Comparison of ENCODE assay signal across 12 cellular contexts in the genomic region with DNA sequence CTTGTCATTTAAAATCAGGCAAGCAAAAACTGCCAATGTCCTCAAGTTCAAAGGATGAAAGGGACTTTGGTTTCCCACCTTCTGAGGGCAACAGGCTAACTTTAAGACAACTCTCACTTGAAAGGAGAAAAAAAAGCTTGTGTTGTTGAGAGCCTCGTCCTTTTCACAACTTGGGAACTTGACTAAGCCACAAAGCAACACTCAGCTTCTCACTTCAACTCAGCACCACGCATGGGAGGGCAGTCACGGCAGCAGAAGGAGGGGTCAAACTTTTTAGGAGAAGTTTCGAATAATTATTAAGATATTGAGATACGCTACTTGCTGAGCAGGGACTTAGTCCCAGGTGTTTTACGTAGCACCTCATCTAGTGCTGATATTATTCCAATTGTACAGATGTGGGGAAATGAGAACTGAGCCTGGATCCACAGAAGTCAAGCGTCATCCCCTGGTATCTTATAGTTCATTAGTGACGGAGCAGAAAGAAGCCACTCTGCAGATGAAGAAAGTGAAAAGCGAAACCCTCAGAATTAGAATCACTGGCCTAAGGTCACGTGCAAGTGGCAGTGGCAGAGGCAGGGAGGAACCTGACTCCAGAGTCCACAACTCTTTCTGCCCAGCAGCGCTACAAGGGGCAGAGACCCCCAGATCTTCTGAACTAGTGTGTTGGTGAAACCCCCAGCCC.
DNase-seq lines count a peak whose midpoint lies in the region; ATAC-seq, FAIRE-seq and TF ChIP-seq lines count a peak whose summit lies in the region.
"Had no signal": no experiment of that assay in that cellular context is flagged by ENCODE, and none has a peak within 500 bp of the region (broad histone marks: within the 10 kb centered on the region; RNA-seq: fewer than 3 reads in every experiment).

No MANE protein-coding gene starts in this region.

- no peak overlapping the region for H3K27ac Mint-ChIP-seq in activated CD8-positive, alpha-beta memory T cell treated with anti-CD3 and anti-CD28 coated beads, Interleukin-2, amount 10 ng/mL, durations not matched to agents 7 days and 5 days

- no peak for TF ChIP-seq CTCF in OCI-LY3 (IDR thresholded peaks at IDR 0.05; ENCODE audit: low read depth, low read length)
- no peak for TF ChIP-seq CTCF in stomach (IDR thresholded peaks at IDR 0.05)

- DNase-seq in GM12891 (ENCODE audit: insufficient read length, low spot score): no peak
- DNase-seq in NCI-H526 (lab: John Stamatoyannopoulos, UW): no peak
- DNase-seq in stomach: no peak
- no peak for DNase-seq in NCI-H1105 (lab: John Stamatoyannopoulos, UW)
- no peak for DNase-seq in activated CD8-positive, alpha-beta memory T cell treated with anti-CD3 and anti-CD28 coated beads, Interleukin-2, amount 10 ng/mL, durations not matched to agents 7 days and 5 days
- DNase-seq: kidney, naive B cell had no signal

- peaks cover 27% of the 10 kb centered on the region for H3K36me3 ChIP-seq in OCI-LY3 (replicated peaks; ENCODE audit: low read depth, low read length)
- peaks cover 15 to 70% (median 53%) of the 10 kb centered on the region in 4 donors for H3K36me3 ChIP-seq in stomach
- H3K36me3 ChIP-seq: cardiac muscle cell had no signal

- ATAC-seq in GM19463 (IDR thresholded peaks at IDR 0.05; ENCODE audit: unreplicated experiment) (peak; percentile 95), HG02970 (IDR thresholded peaks at IDR 0.05; ENCODE audit: low FRiP score, unreplicated experiment) (peak; percentile 69)
- no peak for ATAC-seq in activated CD8-positive, alpha-beta memory T cell treated with anti-CD3 and anti-CD28 coated beads, Interleukin-2, amount 10 ng/mL, durations not matched to agents 7 days and 5 days

- FAIRE-seq in GM12891 (lab: Jason Lieb, UNC): peak; percentile 71
- FAIRE-seq: H54, kidney had no signal

- TF ChIP-seq EP300 in stomach (IDR thresholded peaks at IDR 0.05): no peak

- intact Hi-C loops in stomach (cut with DNase I; ENCODE audit: low total_unique reads): no loop called here

- 88 to 94% (median 92%) methylated on average over 11 of the region's 11 CpGs for WGBS in stomach, 5 donors

- no peak overlapping the region for H3K4me3 Mint-ChIP-seq in activated CD8-positive, alpha-beta memory T cell treated with anti-CD3 and anti-CD28 coated beads, Interleukin-2, amount 10 ng/mL, durations not matched to agents 7 days and 5 days
- H3K4me3 Mint-ChIP-seq: naive B cell had no signal

- H3K9me3 ChIP-seq in OCI-LY3 (ENCODE audit: insufficient read depth, low read length) (no peaks in the 10 kb centered on the region), stomach (no peaks in the 10 kb centered on the region)

- H4K20me1 ChIP-seq in OCI-LY3 (ENCODE audit: insufficient read depth, low read length): peaks cover 65% of the 10 kb centered on the region

- H2AFZ ChIP-seq in OCI-LY3 (ENCODE audit: low read depth, low read length): no peak overlapping the region

- peak overlapping the region; percentile 72 for H3K4me2 ChIP-seq in OCI-LY3 (ENCODE audit: low read length)

- H3K27me3 ChIP-seq in OCI-LY3 (ENCODE audit: low read depth, low read length): no peaks in the 10 kb centered on the region
- no peaks in the 10 kb centered on the region for H3K27me3 ChIP-seq in stomach
- H3K27me3 ChIP-seq: cardiac muscle cell had no signal

- peaks cover 17% of the 10 kb centered on the region for H3K4me1 ChIP-seq in OCI-LY3 (ENCODE audit: low read length)
- peaks cover 0 to 11% (median 0%) of the 10 kb centered on the region in 4 donors for H3K4me1 ChIP-seq in stomach

- H3K4me1 Mint-ChIP-seq in activated CD8-positive, alpha-beta memory T cell treated with anti-CD3 and anti-CD28 coated beads, Interleukin-2, amount 10 ng/mL, durations not matched to agents 7 days and 5 days: peaks cover 28% of the 10 kb centered on the region

- CTCF ChIA-PET in activated CD8-positive, alpha-beta memory T cell treated with anti-CD3 and anti-CD28 coated beads, Interleukin-2, amount 10 ng/mL, durations not matched to agents 7 days and 5 days (lab: Charles Lee): interaction anchor here (1.4 kb wide), 1 partner anchor 35 kb away, joined by 3 read pairs; no protein-coding TSS in a partner anchor

- H3K36me3 Mint-ChIP-seq in activated CD8-positive, alpha-beta memory T cell treated with anti-CD3 and anti-CD28 coated beads, Interleukin-2, amount 10 ng/mL, durations not matched to agents 7 days and 5 days: peaks cover 36% of the 10 kb centered on the region

- TF ChIP-seq POLR2A in GM12891 (IDR thresholded peaks at IDR 0.05; ENCODE audit: low read depth, low read length) (no peak), stomach (IDR thresholded peaks at IDR 0.05) (no peak)

- H3K9ac ChIP-seq in OCI-LY3 (ENCODE audit: low read length): no peak overlapping the region

- no peaks in the 10 kb centered on the region for H3K9me3 Mint-ChIP-seq in activated CD8-positive, alpha-beta memory T cell treated with anti-CD3 and anti-CD28 coated beads, Interleukin-2, amount 10 ng/mL, durations not matched to agents 7 days and 5 days (ENCODE audit: low read depth)
- H3K9me3 Mint-ChIP-seq: naive B cell had no signal

- H3K79me2 ChIP-seq in OCI-LY3 (ENCODE audit: low read length): peaks cover 23% of the 10 kb centered on the region

- H3K27ac ChIP-seq in OCI-LY3 (ENCODE audit: low read length) (peak overlapping the region; percentile 23), stomach (no peak overlapping the region)
- H3K27ac ChIP-seq: cardiac muscle cell had no signal

- no peaks in the 10 kb centered on the region for H3K27me3 Mint-ChIP-seq in activated CD8-positive, alpha-beta memory T cell treated with anti-CD3 and anti-CD28 coated beads, Interleukin-2, amount 10 ng/mL, durations not matched to agents 7 days and 5 days
- H3K27me3 Mint-ChIP-seq: naive B cell had no signal

- H3K4me3 ChIP-seq in OCI-LY3 (ENCODE audit: low read length): peak overlapping the region; percentile 47
- H3K4me3 ChIP-seq in stomach: no peak overlapping the region
- H3K4me3 ChIP-seq: cardiac muscle cell had no signal

TF ChIP-seq in GM12891, 5 proteins besides CTCF, POLR2A, EP300 and RAD21:
- TF ChIP-seq PAX5 (IDR thresholded peaks at IDR 0.05; ENCODE audit: insufficient read depth, low read length, severe bottlenecking) (no peak), SPI1 (IDR thresholded peaks at IDR 0.05; ENCODE audit: low read depth, low read length) (peak; percentile 28; the same call in 1 of the 2 replicates)
